In genomic region chr6:17320266-17320665, GRCh38 we compare ENCODE assay signal across 1 cellular context. TPM values are rescaled to one million over a fixed set of nuclear protein-coding genes. Genes with fewer than 3 reads are reported as not detected.
"Had no signal": no experiment of that assay in that cellular context is flagged by ENCODE, and none has a peak within 500 bp of the region (broad histone marks: within the 10 kb centered on the region; RNA-seq: fewer than 3 reads in every experiment).

No MANE protein-coding gene starts in this region.

RNA-seq across cellular contexts. Expression of gene RBM24, which starts 39.1 kb away (rescaled TPM):
- polyA plus RNA-seq: immature natural killer cell had no signal
